Comparison of ENCODE assay signal across 9 cellular contexts in genomic region chr7:117435475-117436043, GRCh38. TPM values are rescaled to one million over a fixed set of nuclear protein-coding genes. Genes with fewer than 3 reads are reported as not detected.
A peak's percentile ranks its signal among the peaks of the same experiment; 100 is the strongest.
DNase-seq lines count a peak whose midpoint lies in the region; ATAC-seq and FAIRE-seq lines count a peak whose summit lies in the region.
"Had no signal": no experiment of that assay in that cellular context is flagged by ENCODE, and none has a peak within 500 bp of the region (broad histone marks: within the 10 kb centered on the region; RNA-seq: fewer than 3 reads in every experiment).

No MANE protein-coding gene starts in this region.

- peak; percentile 93 for ATAC-seq in GM21390 (IDR thresholded peaks at IDR 0.05; ENCODE audit: unreplicated experiment)
- ATAC-seq in HG03196 (IDR thresholded peaks at IDR 0.05; ENCODE audit: unreplicated experiment), result peak; percentile 98
- ATAC-seq in esophagus mucosa, result peak; percentile 86

- peak; percentile 89 for FAIRE-seq in GM18507 (lab: Jason Lieb, UNC)

- DNase-seq in GM18507 (ENCODE audit: extremely low spot score, insufficient read length, low read depth) (no peak), mesenteric fat pad (ENCODE audit: low spot score) (no peak), iPS-NIHi7 (ENCODE audit: extremely low spot score) (no peak), OCI-M2 (lab: John Stamatoyannopoulos, UW; ENCODE audit: unreplicated experiment) (no peak)
- no peak for DNase-seq in stimulated activated CD4-positive, alpha-beta T cell treated with anti-CD3 and anti-CD28 coated beads, Interleukin-4, amount 100 ng/mL, for 24 hours
- DNase-seq: activated naive CD4-positive, alpha-beta T cell treated with anti-CD3 and anti-CD28 coated beads, Interleukin-2, amount 10 ng/mL, durations not matched to agents 7 days and 5 days had no signal

RNA-seq across cellular contexts. Expression of gene ASZ1, which starts 8.3 kb away (rescaled TPM):
- not detected for total RNA-seq in esophagus mucosa
- not detected for total RNA-seq in mesenteric fat pad

RNA-seq across cellular contexts. Expression of gene CFTR, which starts 44.3 kb away (rescaled TPM):
- 0.60 TPM for total RNA-seq in esophagus mucosa
- 0.22 TPM for total RNA-seq in mesenteric fat pad
